In the genomic region with DNA sequence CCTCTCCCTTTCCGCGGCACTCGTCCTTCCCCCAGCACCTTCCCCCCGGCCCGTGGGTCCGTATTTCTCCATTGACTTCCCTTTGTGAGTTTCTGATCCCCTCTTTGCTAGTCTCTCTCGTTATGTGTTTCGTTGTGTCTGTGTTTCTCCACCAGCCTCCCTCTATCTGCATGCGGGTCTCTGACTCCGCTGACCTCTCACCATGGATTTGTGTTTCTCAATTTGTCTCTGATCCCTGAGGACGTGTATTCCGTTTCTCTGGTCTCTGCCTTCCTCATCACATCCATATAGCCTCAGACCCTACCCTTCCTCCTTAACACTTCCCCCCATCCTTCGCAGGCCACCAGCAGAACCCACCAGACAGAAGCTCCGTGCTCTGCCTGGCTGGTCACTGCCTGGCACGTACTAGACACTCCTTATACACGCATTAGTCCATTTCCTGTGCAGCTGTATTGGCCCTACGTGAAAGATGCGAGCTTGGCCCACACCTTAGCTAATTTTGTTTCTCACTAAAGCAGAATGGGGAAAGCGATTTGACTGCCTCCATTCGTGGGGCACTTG, we compare ENCODE assay signal across 8 cellular contexts. TPM values are rescaled to one million over a fixed set of nuclear protein-coding genes. Genes with fewer than 3 reads are reported as not detected.
DNase-seq lines count a peak whose midpoint lies in the region; ATAC-seq and TF ChIP-seq lines count a peak whose summit lies in the region.

No MANE protein-coding gene starts in this region.

- ATAC-seq in PC-3, result peak; percentile 7; the same call in 1 of the 2 replicates

- H3K4me1 ChIP-seq in PC-3 (ENCODE audit: insufficient read depth, low read length) (peaks cover 9% of the 10 kb centered on the region; the same call in 1 of the 2 replicates), ectodermal cell (ENCODE audit: control insufficient read depth, insufficient read depth, low read length) (peaks cover 6% of the 10 kb centered on the region), muscle layer of colon (ENCODE audit: insufficient read depth, low read length) (peaks cover 11% of the 10 kb centered on the region)

- H3K4me3 ChIP-seq in PC-3 (ENCODE audit: low read length), result peak overlapping the region; percentile 99
- peak overlapping the region; percentile 78 for H3K4me3 ChIP-seq in ectodermal cell (ENCODE audit: insufficient read depth, low read depth, low read length)
- peak overlapping the region; percentile 63 to 69 for H3K4me3 ChIP-seq in muscle layer of colon (ENCODE audit: low read depth in 1 of 2, low read length in 2 of 2)

- POLR2A ChIA-PET in PC-3 (lab: Charles Lee; ENCODE audit: unreplicated experiment), result no interaction called here

- H3K27me3 ChIP-seq in PC-3 (ENCODE audit: low read length), result no peaks in the 10 kb centered on the region
- H3K27me3 ChIP-seq in ectodermal cell (ENCODE audit: control insufficient read depth, insufficient read depth, low read length, poor library complexity, severe bottlenecking), result peaks cover 12% of the 10 kb centered on the region
- no peaks in the 10 kb centered on the region for H3K27me3 ChIP-seq in muscle layer of colon (ENCODE audit: control insufficient read depth in 1 of 2, insufficient read depth in 2 of 2, low read length in 2 of 2)

- H2AFZ ChIP-seq in PC-3 (ENCODE audit: low read length), result peak overlapping the region; percentile 91

- H3K9me3 ChIP-seq in PC-3 (ENCODE audit: low read length), result no peaks in the 10 kb centered on the region
- no peaks in the 10 kb centered on the region for H3K9me3 ChIP-seq in ectodermal cell (ENCODE audit: control insufficient read depth, low read length)
- H3K9me3 ChIP-seq in muscle layer of colon (ENCODE audit: low read length), result no peaks in the 10 kb centered on the region

- DNase-seq in SIG-M5 treated with dmso at 0.1 percent for 504 hours (lab: John Stamatoyannopoulos, UW; ENCODE audit: unreplicated experiment), result peak; percentile 92
- DNase-seq in SIG-M5 (lab: John Stamatoyannopoulos, UW), result no peak
- DNase-seq in PC-3, result peak; percentile 24
- DNase-seq in DMS153 treated with DMSO at 0.1 percent for 48 hours (lab: John Stamatoyannopoulos, UW; ENCODE audit: unreplicated experiment), result no peak
- DNase-seq in AG20443 (ENCODE audit: low spot score), result no peak
- DNase-seq in NCI-H524 treated with DMSO at 0.1 percent for 48 hours (lab: John Stamatoyannopoulos, UW), result no peak

- peak overlapping the region; percentile 100 for H3K4me2 ChIP-seq in PC-3 (ENCODE audit: low read length)

- CTCF ChIA-PET in PC-3 (lab: Charles Lee), result no interaction called here

- no peaks in the 10 kb centered on the region for H4K20me1 ChIP-seq in PC-3 (ENCODE audit: low read length)

- intact Hi-C loops in PC-3 (cut with micrococcal nuclease), result loop anchor here (2.0 kb wide), 1 partner anchor 84 kb away; a partner anchor contains a TSS

- H3K9me2 ChIP-seq in PC-3 (replicated peaks; ENCODE audit: low read length), result no peaks in the 10 kb centered on the region

- H3F3A ChIP-seq in PC-3 (ENCODE audit: low read length, unreplicated experiment), result no peaks in the 10 kb centered on the region

- WGBS in ectodermal cell, 2 experiments, result 18% methylated on average over 20 of the region's 20 CpGs

- peak overlapping the region; percentile 97 for H3K9ac ChIP-seq in PC-3 (ENCODE audit: low read length)
- H3K9ac ChIP-seq in muscle layer of colon (ENCODE audit: low read length), result peak overlapping the region; percentile 51

- H3K79me2 ChIP-seq in PC-3 (ENCODE audit: low read length), result peaks cover 16% of the 10 kb centered on the region

- peaks cover 13% of the 10 kb centered on the region; the same call in 1 of the 2 replicates for H3K36me3 ChIP-seq in PC-3 (ENCODE audit: low read depth, low read length)
- peaks cover 6% of the 10 kb centered on the region for H3K36me3 ChIP-seq in ectodermal cell (ENCODE audit: control insufficient read depth, insufficient read depth, low read length)
- peaks cover 14% of the 10 kb centered on the region for H3K36me3 ChIP-seq in muscle layer of colon (ENCODE audit: insufficient read depth, low read length)

- TSS peak; percentile 33 for BruUV-seq in PC-3 (replicated peaks; lab: Mats Ljungman, UMichigan)

- H3K27ac ChIP-seq in PC-3 (ENCODE audit: low read length), result peak overlapping the region; percentile 51
- peak overlapping the region; percentile 50 for H3K27ac ChIP-seq in ectodermal cell (ENCODE audit: insufficient read depth, low read depth, low read length, poor library complexity, severe bottlenecking)
- H3K27ac ChIP-seq in muscle layer of colon (ENCODE audit: low read depth, low read length), result peak overlapping the region; percentile 45

- no peak for TF ChIP-seq CTCF in PC-3 (conservative IDR thresholded peaks at IDR 0.05; ENCODE audit: low read depth, low read length)

RNA-seq across cellular contexts. Expression of a gene that starts 0.6 kb away (rescaled TPM):
- total RNA-seq in PC-3 (2014; rRNA removed), result 33.8 and 41.6 TPM in 2 replicates
- 19.1 TPM for polyA plus RNA-seq in ectodermal cell (2013, experiment 1 of 4)
- polyA plus RNA-seq in ectodermal cell (2013, experiment 2 of 4), result 23.3 TPM
- polyA plus RNA-seq in ectodermal cell (2013, experiment 3 of 4), result 17.9 TPM
- polyA plus RNA-seq in ectodermal cell (2013, experiment 4 of 4), result 19.3 TPM

RNA-seq across cellular contexts. Expression of a gene that starts 8.5 kb away (rescaled TPM):
- total RNA-seq in PC-3 (2014; rRNA removed), result 217 and 261 TPM in 2 replicates
- 119 TPM for polyA plus RNA-seq in ectodermal cell (2013, experiment 1 of 4)
- polyA plus RNA-seq in ectodermal cell (2013, experiment 2 of 4), result 114 TPM
- 115 TPM for polyA plus RNA-seq in ectodermal cell (2013, experiment 3 of 4)
- polyA plus RNA-seq in ectodermal cell (2013, experiment 4 of 4), result 126 TPM

RNA-seq across cellular contexts. Expression of a gene that starts 46.2 kb away (rescaled TPM):
- total RNA-seq in PC-3 (2014; rRNA removed), result 33.9 and 41.1 TPM in 2 replicates
- 102 TPM for polyA plus RNA-seq in ectodermal cell (2013, experiment 1 of 4)
- polyA plus RNA-seq in ectodermal cell (2013, experiment 2 of 4), result 81.0 TPM
- 96.2 TPM for polyA plus RNA-seq in ectodermal cell (2013, experiment 3 of 4)
- polyA plus RNA-seq in ectodermal cell (2013, experiment 4 of 4), result 102 TPM

Comparison
In these comparisons a context has a peak if more than half of its experiments do, and no peak if none do; other contexts are left out.
1. DNase-seq: peak in SIG-M5 treated with dmso at 0.1 percent for 504 hours (single experiment) and PC-3 (single experiment); none in SIG-M5 (single experiment), DMS153 treated with DMSO at 0.1 percent for 48 hours (single experiment), AG20443 (single experiment) and NCI-H524 treated with DMSO at 0.1 percent for 48 hours (single experiment).
2. Peak in every context shown above with its lines, with median percentiles within 50 percentile points of each other: H3K27ac ChIP-seq and H3K4me3 ChIP-seq.